Comparison of ENCODE assay signal across 1 cellular context in genomic region chr16:12091569-12092346, GRCh38.
TF ChIP-seq lines count a peak whose summit lies in the region.

No MANE protein-coding gene starts in this region.

TF ChIP-seq in endothelial cell of umbilical vein, 7 proteins besides CTCF, POLR2A, EP300 and RAD21:
- TF ChIP-seq MYC (IDR thresholded peaks at IDR 0.05; ENCODE audit: low read depth, low read length): no peak
- no peak for TF ChIP-seq FOS (IDR thresholded peaks at IDR 0.05; ENCODE audit: borderline replicate concordance, insufficient read depth, low read length)
- TF ChIP-seq POLR2AphosphoS5 (IDR thresholded peaks at IDR 0.05; ENCODE audit: insufficient read depth, low read depth, low read length): no peak
- no peak for TF ChIP-seq GATA2 (IDR thresholded peaks at IDR 0.05; ENCODE audit: insufficient read depth, insufficient read length, low read depth, low read length)
- no peak for TF ChIP-seq EZH2 (IDR thresholded peaks at IDR 0.05; ENCODE audit: borderline replicate concordance, low read depth, low read length, severe bottlenecking)
- no peak for TF ChIP-seq JUN (IDR thresholded peaks at IDR 0.05; ENCODE audit: borderline replicate concordance, insufficient read depth, insufficient read length, low read depth)
- TF ChIP-seq, protein P1, sequence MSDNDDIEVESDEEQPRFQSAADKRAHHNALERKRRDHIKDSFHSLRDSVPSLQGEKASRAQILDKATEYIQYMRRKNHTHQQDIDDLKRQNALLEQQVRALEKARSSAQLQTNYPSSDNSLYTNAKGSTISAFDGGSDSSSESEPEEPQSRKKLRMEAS (IDR thresholded peaks at IDR 0.05; ENCODE audit: insufficient read depth, insufficient read length): no peak
